ENCODE assay signal across 1 cellular context in the genomic region with DNA sequence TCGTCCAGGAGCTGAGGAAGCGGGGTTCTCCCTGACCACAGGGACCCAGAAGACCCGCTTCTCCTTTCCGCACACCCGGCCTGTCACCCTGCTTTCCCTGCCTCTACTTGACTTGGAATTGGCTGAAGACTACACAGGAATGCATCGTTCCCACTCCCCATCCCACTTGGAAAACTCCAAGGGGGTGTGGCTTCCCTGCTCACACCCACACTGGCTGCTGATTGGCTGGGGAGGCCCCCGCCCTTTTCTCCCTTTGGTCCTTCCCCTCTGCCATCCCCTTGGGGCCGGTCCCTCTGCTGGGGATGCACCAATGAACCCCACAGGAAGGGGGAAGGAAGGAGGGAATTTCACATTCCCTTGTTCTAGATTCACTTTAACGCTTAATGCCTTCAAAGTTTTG.
TF ChIP-seq lines count a peak whose summit lies in the region.

No MANE protein-coding gene starts in this region.

TF ChIP-seq in K562, 482 proteins besides CTCF, POLR2A, EP300 and RAD21 (continued from another document and continues in another):
- TF ChIP-seq, protein P1, sequence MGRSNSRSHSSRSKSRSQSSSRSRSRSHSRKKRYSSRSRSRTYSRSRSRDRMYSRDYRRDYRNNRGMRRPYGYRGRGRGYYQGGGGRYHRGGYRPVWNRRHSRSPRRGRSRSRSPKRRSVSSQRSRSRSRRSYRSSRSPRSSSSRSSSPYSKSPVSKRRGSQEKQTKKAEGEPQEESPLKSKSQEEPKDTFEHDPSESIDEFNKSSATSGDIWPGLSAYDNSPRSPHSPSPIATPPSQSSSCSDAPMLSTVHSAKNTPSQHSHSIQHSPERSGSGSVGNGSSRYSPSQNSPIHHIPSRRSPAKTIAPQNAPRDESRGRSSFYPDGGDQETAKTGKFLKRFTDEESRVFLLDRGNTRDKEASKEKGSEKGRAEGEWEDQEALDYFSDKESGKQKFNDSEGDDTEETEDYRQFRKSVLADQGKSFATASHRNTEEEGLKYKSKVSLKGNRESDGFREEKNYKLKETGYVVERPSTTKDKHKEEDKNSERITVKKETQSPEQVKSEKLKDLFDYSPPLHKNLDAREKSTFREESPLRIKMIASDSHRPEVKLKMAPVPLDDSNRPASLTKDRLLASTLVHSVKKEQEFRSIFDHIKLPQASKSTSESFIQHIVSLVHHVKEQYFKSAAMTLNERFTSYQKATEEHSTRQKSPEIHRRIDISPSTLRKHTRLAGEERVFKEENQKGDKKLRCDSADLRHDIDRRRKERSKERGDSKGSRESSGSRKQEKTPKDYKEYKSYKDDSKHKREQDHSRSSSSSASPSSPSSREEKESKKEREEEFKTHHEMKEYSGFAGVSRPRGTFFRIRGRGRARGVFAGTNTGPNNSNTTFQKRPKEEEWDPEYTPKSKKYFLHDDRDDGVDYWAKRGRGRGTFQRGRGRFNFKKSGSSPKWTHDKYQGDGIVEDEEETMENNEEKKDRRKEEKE (IDR thresholded peaks at IDR 0.05; ENCODE audit: borderline replicate concordance in 1 of 2, control insufficient read depth in 1 of 2, low read depth in 2 of 2, low read length in 1 of 2) = peak in 1 of 2 experiments; percentile 32; a peak in 1 of 4 replicates
- no peak for TF ChIP-seq POLR3A (IDR thresholded peaks at IDR 0.05; ENCODE audit: borderline replicate concordance, extremely low read depth, insufficient read depth, insufficient read length)
- TF ChIP-seq CBFA2T2 (conservative IDR thresholded peaks at IDR 0.05) = no peak
- peak; percentile 24 for TF ChIP-seq NEUROD1 (IDR thresholded peaks at IDR 0.05; ENCODE audit: borderline replicate concordance, low read depth, low read length, partially characterized antibody)
- no peak for TF ChIP-seq SMARCA4 (IDR thresholded peaks at IDR 0.05)
- TF ChIP-seq ZNF253 (CRISPR knock-in tag; conservative IDR thresholded peaks at IDR 0.05) = no peak
- TF ChIP-seq ZNF589 (CRISPR knock-in tag; IDR thresholded peaks at IDR 0.05; ENCODE audit: low read depth) = no peak
- peak; percentile 58; the same call in 1 of the 2 replicates for TF ChIP-seq SP1 (CRISPR knock-in tag; IDR thresholded peaks at IDR 0.05)
- TF ChIP-seq, protein P2, sequence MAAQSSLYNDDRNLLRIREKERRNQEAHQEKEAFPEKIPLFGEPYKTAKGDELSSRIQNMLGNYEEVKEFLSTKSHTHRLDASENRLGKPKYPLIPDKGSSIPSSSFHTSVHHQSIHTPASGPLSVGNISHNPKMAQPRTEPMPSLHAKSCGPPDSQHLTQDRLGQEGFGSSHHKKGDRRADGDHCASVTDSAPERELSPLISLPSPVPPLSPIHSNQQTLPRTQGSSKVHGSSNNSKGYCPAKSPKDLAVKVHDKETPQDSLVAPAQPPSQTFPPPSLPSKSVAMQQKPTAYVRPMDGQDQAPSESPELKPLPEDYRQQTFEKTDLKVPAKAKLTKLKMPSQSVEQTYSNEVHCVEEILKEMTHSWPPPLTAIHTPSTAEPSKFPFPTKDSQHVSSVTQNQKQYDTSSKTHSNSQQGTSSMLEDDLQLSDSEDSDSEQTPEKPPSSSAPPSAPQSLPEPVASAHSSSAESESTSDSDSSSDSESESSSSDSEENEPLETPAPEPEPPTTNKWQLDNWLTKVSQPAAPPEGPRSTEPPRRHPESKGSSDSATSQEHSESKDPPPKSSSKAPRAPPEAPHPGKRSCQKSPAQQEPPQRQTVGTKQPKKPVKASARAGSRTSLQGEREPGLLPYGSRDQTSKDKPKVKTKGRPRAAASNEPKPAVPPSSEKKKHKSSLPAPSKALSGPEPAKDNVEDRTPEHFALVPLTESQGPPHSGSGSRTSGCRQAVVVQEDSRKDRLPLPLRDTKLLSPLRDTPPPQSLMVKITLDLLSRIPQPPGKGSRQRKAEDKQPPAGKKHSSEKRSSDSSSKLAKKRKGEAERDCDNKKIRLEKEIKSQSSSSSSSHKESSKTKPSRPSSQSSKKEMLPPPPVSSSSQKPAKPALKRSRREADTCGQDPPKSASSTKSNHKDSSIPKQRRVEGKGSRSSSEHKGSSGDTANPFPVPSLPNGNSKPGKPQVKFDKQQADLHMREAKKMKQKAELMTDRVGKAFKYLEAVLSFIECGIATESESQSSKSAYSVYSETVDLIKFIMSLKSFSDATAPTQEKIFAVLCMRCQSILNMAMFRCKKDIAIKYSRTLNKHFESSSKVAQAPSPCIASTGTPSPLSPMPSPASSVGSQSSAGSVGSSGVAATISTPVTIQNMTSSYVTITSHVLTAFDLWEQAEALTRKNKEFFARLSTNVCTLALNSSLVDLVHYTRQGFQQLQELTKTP (IDR thresholded peaks at IDR 0.05; ENCODE audit: low read depth in 1 of 2, partially characterized antibody in 2 of 2) = no peak
- no peak for TF ChIP-seq ZNF778 (CRISPR knock-in tag; IDR thresholded peaks at IDR 0.05)
- TF ChIP-seq, protein P3, sequence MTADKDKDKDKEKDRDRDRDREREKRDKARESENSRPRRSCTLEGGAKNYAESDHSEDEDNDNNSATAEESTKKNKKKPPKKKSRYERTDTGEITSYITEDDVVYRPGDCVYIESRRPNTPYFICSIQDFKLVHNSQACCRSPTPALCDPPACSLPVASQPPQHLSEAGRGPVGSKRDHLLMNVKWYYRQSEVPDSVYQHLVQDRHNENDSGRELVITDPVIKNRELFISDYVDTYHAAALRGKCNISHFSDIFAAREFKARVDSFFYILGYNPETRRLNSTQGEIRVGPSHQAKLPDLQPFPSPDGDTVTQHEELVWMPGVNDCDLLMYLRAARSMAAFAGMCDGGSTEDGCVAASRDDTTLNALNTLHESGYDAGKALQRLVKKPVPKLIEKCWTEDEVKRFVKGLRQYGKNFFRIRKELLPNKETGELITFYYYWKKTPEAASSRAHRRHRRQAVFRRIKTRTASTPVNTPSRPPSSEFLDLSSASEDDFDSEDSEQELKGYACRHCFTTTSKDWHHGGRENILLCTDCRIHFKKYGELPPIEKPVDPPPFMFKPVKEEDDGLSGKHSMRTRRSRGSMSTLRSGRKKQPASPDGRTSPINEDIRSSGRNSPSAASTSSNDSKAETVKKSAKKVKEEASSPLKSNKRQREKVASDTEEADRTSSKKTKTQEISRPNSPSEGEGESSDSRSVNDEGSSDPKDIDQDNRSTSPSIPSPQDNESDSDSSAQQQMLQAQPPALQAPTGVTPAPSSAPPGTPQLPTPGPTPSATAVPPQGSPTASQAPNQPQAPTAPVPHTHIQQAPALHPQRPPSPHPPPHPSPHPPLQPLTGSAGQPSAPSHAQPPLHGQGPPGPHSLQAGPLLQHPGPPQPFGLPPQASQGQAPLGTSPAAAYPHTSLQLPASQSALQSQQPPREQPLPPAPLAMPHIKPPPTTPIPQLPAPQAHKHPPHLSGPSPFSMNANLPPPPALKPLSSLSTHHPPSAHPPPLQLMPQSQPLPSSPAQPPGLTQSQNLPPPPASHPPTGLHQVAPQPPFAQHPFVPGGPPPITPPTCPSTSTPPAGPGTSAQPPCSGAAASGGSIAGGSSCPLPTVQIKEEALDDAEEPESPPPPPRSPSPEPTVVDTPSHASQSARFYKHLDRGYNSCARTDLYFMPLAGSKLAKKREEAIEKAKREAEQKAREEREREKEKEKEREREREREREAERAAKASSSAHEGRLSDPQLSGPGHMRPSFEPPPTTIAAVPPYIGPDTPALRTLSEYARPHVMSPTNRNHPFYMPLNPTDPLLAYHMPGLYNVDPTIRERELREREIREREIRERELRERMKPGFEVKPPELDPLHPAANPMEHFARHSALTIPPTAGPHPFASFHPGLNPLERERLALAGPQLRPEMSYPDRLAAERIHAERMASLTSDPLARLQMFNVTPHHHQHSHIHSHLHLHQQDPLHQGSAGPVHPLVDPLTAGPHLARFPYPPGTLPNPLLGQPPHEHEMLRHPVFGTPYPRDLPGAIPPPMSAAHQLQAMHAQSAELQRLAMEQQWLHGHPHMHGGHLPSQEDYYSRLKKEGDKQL (CRISPR knock-in tag; IDR thresholded peaks at IDR 0.05; ENCODE audit: borderline replicate concordance) = no peak
- TF ChIP-seq, protein P4, sequence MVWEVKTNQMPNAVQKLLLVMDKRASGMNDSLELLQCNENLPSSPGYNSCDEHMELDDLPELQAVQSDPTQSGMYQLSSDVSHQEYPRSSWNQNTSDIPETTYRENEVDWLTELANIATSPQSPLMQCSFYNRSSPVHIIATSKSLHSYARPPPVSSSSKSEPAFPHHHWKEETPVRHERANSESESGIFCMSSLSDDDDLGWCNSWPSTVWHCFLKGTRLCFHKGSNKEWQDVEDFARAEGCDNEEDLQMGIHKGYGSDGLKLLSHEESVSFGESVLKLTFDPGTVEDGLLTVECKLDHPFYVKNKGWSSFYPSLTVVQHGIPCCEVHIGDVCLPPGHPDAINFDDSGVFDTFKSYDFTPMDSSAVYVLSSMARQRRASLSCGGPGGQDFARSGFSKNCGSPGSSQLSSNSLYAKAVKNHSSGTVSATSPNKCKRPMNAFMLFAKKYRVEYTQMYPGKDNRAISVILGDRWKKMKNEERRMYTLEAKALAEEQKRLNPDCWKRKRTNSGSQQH (CRISPR knock-in tag; IDR thresholded peaks at IDR 0.05) = no peak
- TF ChIP-seq, protein P5, sequence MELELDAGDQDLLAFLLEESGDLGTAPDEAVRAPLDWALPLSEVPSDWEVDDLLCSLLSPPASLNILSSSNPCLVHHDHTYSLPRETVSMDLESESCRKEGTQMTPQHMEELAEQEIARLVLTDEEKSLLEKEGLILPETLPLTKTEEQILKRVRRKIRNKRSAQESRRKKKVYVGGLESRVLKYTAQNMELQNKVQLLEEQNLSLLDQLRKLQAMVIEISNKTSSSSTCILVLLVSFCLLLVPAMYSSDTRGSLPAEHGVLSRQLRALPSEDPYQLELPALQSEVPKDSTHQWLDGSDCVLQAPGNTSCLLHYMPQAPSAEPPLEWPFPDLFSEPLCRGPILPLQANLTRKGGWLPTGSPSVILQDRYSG (tag; conservative IDR thresholded peaks at IDR 0.05; ENCODE audit: low read depth) = no peak
- TF ChIP-seq ZC3H8 (IDR thresholded peaks at IDR 0.05) = no peak
- TF ChIP-seq CHD1 (IDR thresholded peaks at IDR 0.05; ENCODE audit: low read length) = no peak
- no peak for TF ChIP-seq ZZZ3 (IDR thresholded peaks at IDR 0.05)
- no peak for TF ChIP-seq HMG20A (CRISPR knock-in tag; conservative IDR thresholded peaks at IDR 0.05)
- no peak; the same call in 1 of the 2 replicates for TF ChIP-seq POLR2H (tag; IDR thresholded peaks at IDR 0.05; ENCODE audit: low read depth)
- TF ChIP-seq, protein P6, sequence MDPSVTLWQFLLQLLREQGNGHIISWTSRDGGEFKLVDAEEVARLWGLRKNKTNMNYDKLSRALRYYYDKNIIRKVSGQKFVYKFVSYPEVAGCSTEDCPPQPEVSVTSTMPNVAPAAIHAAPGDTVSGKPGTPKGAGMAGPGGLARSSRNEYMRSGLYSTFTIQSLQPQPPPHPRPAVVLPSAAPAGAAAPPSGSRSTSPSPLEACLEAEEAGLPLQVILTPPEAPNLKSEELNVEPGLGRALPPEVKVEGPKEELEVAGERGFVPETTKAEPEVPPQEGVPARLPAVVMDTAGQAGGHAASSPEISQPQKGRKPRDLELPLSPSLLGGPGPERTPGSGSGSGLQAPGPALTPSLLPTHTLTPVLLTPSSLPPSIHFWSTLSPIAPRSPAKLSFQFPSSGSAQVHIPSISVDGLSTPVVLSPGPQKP (CRISPR knock-in tag; IDR thresholded peaks at IDR 0.05) = no peak
- no peak for TF ChIP-seq ZNF780A (CRISPR knock-in tag; IDR thresholded peaks at IDR 0.05)
- TF ChIP-seq LARP7 (IDR thresholded peaks at IDR 0.05) = no peak
- TF ChIP-seq, protein P7, sequence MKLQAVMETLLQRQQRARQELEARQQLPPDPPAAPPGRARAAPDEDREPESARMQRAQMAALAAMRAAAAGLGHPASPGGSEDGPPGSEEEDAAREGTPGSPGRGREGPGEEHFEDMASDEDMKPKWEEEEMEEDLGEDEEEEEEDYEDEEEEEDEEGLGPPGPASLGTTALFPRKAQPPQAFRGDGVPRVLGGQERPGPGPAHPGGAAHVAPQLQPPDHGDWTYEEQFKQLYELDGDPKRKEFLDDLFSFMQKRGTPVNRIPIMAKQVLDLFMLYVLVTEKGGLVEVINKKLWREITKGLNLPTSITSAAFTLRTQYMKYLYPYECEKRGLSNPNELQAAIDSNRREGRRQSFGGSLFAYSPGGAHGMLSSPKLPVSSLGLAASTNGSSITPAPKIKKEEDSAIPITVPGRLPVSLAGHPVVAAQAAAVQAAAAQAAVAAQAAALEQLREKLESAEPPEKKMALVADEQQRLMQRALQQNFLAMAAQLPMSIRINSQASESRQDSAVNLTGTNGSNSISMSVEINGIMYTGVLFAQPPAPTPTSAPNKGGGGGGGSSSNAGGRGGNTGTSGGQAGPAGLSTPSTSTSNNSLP (IDR thresholded peaks at IDR 0.05; ENCODE audit: borderline replicate concordance, low read depth, low read length) = no peak
- TF ChIP-seq ZNF644 (tag; IDR thresholded peaks at IDR 0.05; ENCODE audit: low read depth) = no peak
- TF ChIP-seq PCBP1 (IDR thresholded peaks at IDR 0.05; ENCODE audit: low read depth, low read length, poor library complexity, severe bottlenecking) = no peak
- no peak for TF ChIP-seq ZBTB8A (IDR thresholded peaks at IDR 0.05; ENCODE audit: partially characterized antibody)
- TF ChIP-seq ZNF217 (CRISPR knock-in tag; IDR thresholded peaks at IDR 0.05) = no peak
- TF ChIP-seq ZNF140 (CRISPR knock-in tag; IDR thresholded peaks at IDR 0.05) = no peak
- no peak for TF ChIP-seq CC2D1A (IDR thresholded peaks at IDR 0.05)
- TF ChIP-seq, protein P8, sequence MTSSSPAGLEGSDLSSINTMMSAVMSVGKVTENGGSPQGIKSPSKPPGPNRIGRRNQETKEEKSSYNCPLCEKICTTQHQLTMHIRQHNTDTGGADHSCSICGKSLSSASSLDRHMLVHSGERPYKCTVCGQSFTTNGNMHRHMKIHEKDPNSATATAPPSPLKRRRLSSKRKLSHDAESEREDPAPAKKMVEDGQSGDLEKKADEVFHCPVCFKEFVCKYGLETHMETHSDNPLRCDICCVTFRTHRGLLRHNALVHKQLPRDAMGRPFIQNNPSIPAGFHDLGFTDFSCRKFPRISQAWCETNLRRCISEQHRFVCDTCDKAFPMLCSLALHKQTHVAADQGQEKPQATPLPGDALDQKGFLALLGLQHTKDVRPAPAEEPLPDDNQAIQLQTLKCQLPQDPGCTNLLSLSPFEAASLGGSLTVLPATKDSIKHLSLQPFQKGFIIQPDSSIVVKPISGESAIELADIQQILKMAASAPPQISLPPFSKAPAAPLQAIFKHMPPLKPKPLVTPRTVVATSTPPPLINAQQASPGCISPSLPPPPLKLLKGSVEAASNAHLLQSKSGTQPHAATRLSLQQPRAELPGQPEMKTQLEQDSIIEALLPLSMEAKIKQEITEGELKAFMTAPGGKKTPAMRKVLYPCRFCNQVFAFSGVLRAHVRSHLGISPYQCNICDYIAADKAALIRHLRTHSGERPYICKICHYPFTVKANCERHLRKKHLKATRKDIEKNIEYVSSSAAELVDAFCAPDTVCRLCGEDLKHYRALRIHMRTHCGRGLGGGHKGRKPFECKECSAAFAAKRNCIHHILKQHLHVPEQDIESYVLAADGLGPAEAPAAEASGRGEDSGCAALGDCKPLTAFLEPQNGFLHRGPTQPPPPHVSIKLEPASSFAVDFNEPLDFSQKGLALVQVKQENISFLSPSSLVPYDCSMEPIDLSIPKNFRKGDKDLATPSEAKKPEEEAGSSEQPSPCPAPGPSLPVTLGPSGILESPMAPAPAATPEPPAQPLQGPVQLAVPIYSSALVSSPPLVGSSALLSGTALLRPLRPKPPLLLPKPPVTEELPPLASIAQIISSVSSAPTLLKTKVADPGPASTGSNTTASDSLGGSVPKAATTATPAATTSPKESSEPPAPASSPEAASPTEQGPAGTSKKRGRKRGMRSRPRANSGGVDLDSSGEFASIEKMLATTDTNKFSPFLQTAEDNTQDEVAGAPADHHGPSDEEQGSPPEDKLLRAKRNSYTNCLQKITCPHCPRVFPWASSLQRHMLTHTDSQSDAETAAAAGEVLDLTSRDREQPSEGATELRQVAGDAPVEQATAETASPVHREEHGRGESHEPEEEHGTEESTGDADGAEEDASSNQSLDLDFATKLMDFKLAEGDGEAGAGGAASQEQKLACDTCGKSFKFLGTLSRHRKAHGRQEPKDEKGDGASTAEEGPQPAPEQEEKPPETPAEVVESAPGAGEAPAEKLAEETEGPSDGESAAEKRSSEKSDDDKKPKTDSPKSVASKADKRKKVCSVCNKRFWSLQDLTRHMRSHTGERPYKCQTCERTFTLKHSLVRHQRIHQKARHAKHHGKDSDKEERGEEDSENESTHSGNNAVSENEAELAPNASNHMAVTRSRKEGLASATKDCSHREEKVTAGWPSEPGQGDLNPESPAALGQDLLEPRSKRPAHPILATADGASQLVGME (CRISPR knock-in tag; IDR thresholded peaks at IDR 0.05) = no peak
